In genomic region chr11:62566247-62566646, GRCh38 we compare ENCODE assay signal across 16 cellular contexts. TPM values are rescaled to one million over a fixed set of nuclear protein-coding genes. Genes with fewer than 3 reads are reported as not detected.
DNase-seq lines count a peak whose midpoint lies in the region; ATAC-seq and TF ChIP-seq lines count a peak whose summit lies in the region.
"Had no signal": no experiment of that assay in that cellular context is flagged by ENCODE, and none has a peak within 500 bp of the region (broad histone marks: within the 10 kb centered on the region; RNA-seq: fewer than 3 reads in every experiment).

No MANE protein-coding gene starts in this region.

- peaks cover 74% of the 10 kb centered on the region for H4K20me1 ChIP-seq in Loucy (ENCODE audit: insufficient read depth, low read length, poor library complexity, severe bottlenecking)

- H4K12ac ChIP-seq in trophoblast cell (ENCODE audit: low read depth, low read length) = no peak overlapping the region

- H2BK5ac ChIP-seq in trophoblast cell (ENCODE audit: low read depth, low read length, poor library complexity) = no peak overlapping the region

- no peaks in the 10 kb centered on the region for H3K9me2 ChIP-seq in Loucy (replicated peaks; ENCODE audit: low read depth, low read length)

- intact Hi-C loops in vagina (cut with DNase I) = no loop called here

- no peak for ATAC-seq in activated CD8-positive, alpha-beta memory T cell treated with anti-CD3 and anti-CD28 coated beads, Interleukin-2, amount 10 ng/mL, durations not matched to agents 7 days and 5 days
- no peak for ATAC-seq in HG03135 (IDR thresholded peaks at IDR 0.05; ENCODE audit: unreplicated experiment)
- ATAC-seq: psoas muscle had no signal

- H3K27ac ChIP-seq in trophoblast cell (ENCODE audit: low read depth, low read length) (no peak overlapping the region), vagina (no peak overlapping the region)
- H3K27ac ChIP-seq: suprapubic skin had no signal

- no peak overlapping the region for H3K18ac ChIP-seq in trophoblast cell (ENCODE audit: low read length)

- H3K79me1 ChIP-seq in trophoblast cell (ENCODE audit: low read length) = no peaks in the 10 kb centered on the region

- no peak overlapping the region for H3K14ac ChIP-seq in trophoblast cell (ENCODE audit: low read length)

- peaks cover 42% of the 10 kb centered on the region for H3K4me1 ChIP-seq in Loucy (ENCODE audit: insufficient read depth, low read length, poor library complexity, severe bottlenecking)
- H3K4me1 ChIP-seq in trophoblast cell (ENCODE audit: control insufficient read depth in 1 of 2, insufficient read depth in 2 of 2, low read length in 2 of 2) = no peaks in the 10 kb centered on the region
- peaks cover 21% of the 10 kb centered on the region for H3K4me1 ChIP-seq in vagina

- H2BK12ac ChIP-seq in trophoblast cell (ENCODE audit: low read length) = no peak overlapping the region

- no peak overlapping the region for H3K23ac ChIP-seq in trophoblast cell (ENCODE audit: low read length)

- peaks cover 54% of the 10 kb centered on the region for H3K36me3 Mint-ChIP-seq in activated CD8-positive, alpha-beta memory T cell treated with anti-CD3 and anti-CD28 coated beads, Interleukin-2, amount 10 ng/mL, durations not matched to agents 7 days and 5 days
- peaks cover 5% of the 10 kb centered on the region for H3K36me3 Mint-ChIP-seq in activated naive CD8-positive, alpha-beta T cell
- peaks cover 82% of the 10 kb centered on the region for H3K36me3 Mint-ChIP-seq in nephron progenitor cell (ENCODE audit: low read depth)

- no peak overlapping the region for H3K4ac ChIP-seq in trophoblast cell (ENCODE audit: low read depth, low read length)

- no peak for TF ChIP-seq POLR2A in vagina (IDR thresholded peaks at IDR 0.05)

- no peak overlapping the region for H3K4me3 Mint-ChIP-seq in activated CD8-positive, alpha-beta memory T cell treated with anti-CD3 and anti-CD28 coated beads, Interleukin-2, amount 10 ng/mL, durations not matched to agents 7 days and 5 days
- peak overlapping the region; percentile 41 for H3K4me3 Mint-ChIP-seq in activated naive CD8-positive, alpha-beta T cell
- H3K4me3 Mint-ChIP-seq in nephron progenitor cell = no peak overlapping the region

- H4K8ac ChIP-seq in trophoblast cell (ENCODE audit: low read depth, low read length) = no peak overlapping the region

- H3K79me2 ChIP-seq in Loucy (ENCODE audit: insufficient read depth, low read length) (peaks cover 75% of the 10 kb centered on the region), trophoblast cell (ENCODE audit: control insufficient read depth, insufficient read depth, low read length, poor library complexity) (no peaks in the 10 kb centered on the region)

- no peak for DNase-seq in activated CD8-positive, alpha-beta memory T cell treated with anti-CD3 and anti-CD28 coated beads, Interleukin-2, amount 10 ng/mL, durations not matched to agents 7 days and 5 days
- no peak for DNase-seq in activated CD8-positive, alpha-beta memory T cell treated with anti-CD3 and anti-CD28 coated beads, Interleukin-2, amount 50 U/mL, for 4 hours
- DNase-seq in nephron progenitor cell (no peak), trophoblast cell (no peak), vagina (ENCODE audit: extremely low spot score in 2 of 2) (no peak)
- DNase-seq: ACHN; COR-L47; KBM-7; kidney; NCI-H1417; stimulated activated CD4-positive, alpha-beta T cell treated with anti-CD3 and anti-CD28 coated beads, Interleukin-15, amount 100 ng/mL, for 24 hours had no signal

- H3K9me3 ChIP-seq in Loucy (ENCODE audit: insufficient read depth, low read depth, low read length) = no peaks in the 10 kb centered on the region
- no peaks in the 10 kb centered on the region for H3K9me3 ChIP-seq in trophoblast cell (ENCODE audit: insufficient read depth, low read depth, low read length)
- no peaks in the 10 kb centered on the region for H3K9me3 ChIP-seq in vagina
- H3K9me3 ChIP-seq: psoas muscle, suprapubic skin had no signal

- H3F3A ChIP-seq in Loucy (ENCODE audit: low read depth) = no peaks in the 10 kb centered on the region; the same call in 1 of the 2 replicates

- H3K36me3 ChIP-seq in Loucy (ENCODE audit: insufficient read depth, low read length) (peaks cover 80% of the 10 kb centered on the region; the same call in 1 of the 2 replicates), trophoblast cell (ENCODE audit: control insufficient read depth in 1 of 2, insufficient read depth in 2 of 2, low read length in 2 of 2) (peaks cover 50 to 76% of the 10 kb centered on the region in 2 experiments), vagina (peaks cover 0 to 90% of the 10 kb centered on the region in 2 donors)

- H3K27me3 ChIP-seq in Loucy (ENCODE audit: insufficient read depth, low read length, poor library complexity, severe bottlenecking) = no peaks in the 10 kb centered on the region
- H3K27me3 ChIP-seq in trophoblast cell (ENCODE audit: insufficient read depth, low read length) = no peaks in the 10 kb centered on the region
- H3K27me3 ChIP-seq in vagina = no peaks in the 10 kb centered on the region
- H3K27me3 ChIP-seq: suprapubic skin had no signal

- H3K27ac Mint-ChIP-seq in activated CD8-positive, alpha-beta memory T cell treated with anti-CD3 and anti-CD28 coated beads, Interleukin-2, amount 10 ng/mL, durations not matched to agents 7 days and 5 days = peak overlapping the region; percentile 61
- H3K27ac Mint-ChIP-seq in activated naive CD8-positive, alpha-beta T cell = peak overlapping the region; percentile 70
- H3K27ac Mint-ChIP-seq in nephron progenitor cell = peak overlapping the region; percentile 88

- peak overlapping the region; percentile 58 for H3K4me2 ChIP-seq in Loucy (ENCODE audit: low read depth, low read length, poor library complexity, severe bottlenecking)
- H3K4me2 ChIP-seq in trophoblast cell (ENCODE audit: low read length) = no peak overlapping the region

- H3K9me3 Mint-ChIP-seq in activated CD8-positive, alpha-beta memory T cell treated with anti-CD3 and anti-CD28 coated beads, Interleukin-2, amount 10 ng/mL, durations not matched to agents 7 days and 5 days (ENCODE audit: low read depth) = no peaks in the 10 kb centered on the region
- H3K9me3 Mint-ChIP-seq in activated naive CD8-positive, alpha-beta T cell (ENCODE audit: low read depth) = no peaks in the 10 kb centered on the region
- no peaks in the 10 kb centered on the region for H3K9me3 Mint-ChIP-seq in nephron progenitor cell

- H2BK120ac ChIP-seq in trophoblast cell (ENCODE audit: insufficient read depth, low read length, poor library complexity) = no peak overlapping the region

- H4K91ac ChIP-seq in trophoblast cell (ENCODE audit: low read depth, low read length) = no peak overlapping the region

- CTCF ChIA-PET in activated CD8-positive, alpha-beta memory T cell treated with anti-CD3 and anti-CD28 coated beads, Interleukin-2, amount 10 ng/mL, durations not matched to agents 7 days and 5 days (lab: Charles Lee) = interaction anchor here (0.6 to 7.3 kb wide), 9 partner anchors 9 to 173 kb away, joined by 3 to 47 read pairs (median 5); partner anchors contain the start of gene TUT1

- no peak overlapping the region for H2AK5ac ChIP-seq in trophoblast cell (ENCODE audit: low read length)

- TF ChIP-seq CTCF in Loucy (conservative IDR thresholded peaks at IDR 0.05; ENCODE audit: low read length) (no peak), nephron progenitor cell (IDR thresholded peaks at IDR 0.05) (no peak), vagina (IDR thresholded peaks at IDR 0.05) (no peak)

- H3K4me1 Mint-ChIP-seq in activated CD8-positive, alpha-beta memory T cell treated with anti-CD3 and anti-CD28 coated beads, Interleukin-2, amount 10 ng/mL, durations not matched to agents 7 days and 5 days = peaks cover 64% of the 10 kb centered on the region
- H3K4me1 Mint-ChIP-seq in activated naive CD8-positive, alpha-beta T cell (ENCODE audit: low read depth) = peaks cover 39% of the 10 kb centered on the region
- H3K4me1 Mint-ChIP-seq in nephron progenitor cell = peaks cover 42% of the 10 kb centered on the region

- H3K9ac ChIP-seq in Loucy (ENCODE audit: low read depth, low read length, poor library complexity, severe bottlenecking) (peak overlapping the region; percentile 33), trophoblast cell (ENCODE audit: low read length) (no peak overlapping the region)

- H2AFZ ChIP-seq in Loucy (ENCODE audit: low read length) (no peak overlapping the region), trophoblast cell (ENCODE audit: insufficient read depth, low read length, poor library complexity) (no peak overlapping the region)

- WGBS in trophoblast cell (ENCODE audit: extremely low coverage, insufficient coverage, insufficient read length) = no CpG with 5 or more reads among the region's 8 CpGs

- H3K4me3 ChIP-seq in Loucy (ENCODE audit: low read length, poor library complexity, severe bottlenecking) (peak overlapping the region; percentile 33), trophoblast cell (ENCODE audit: low read depth, low read length) (no peak overlapping the region), vagina (no peak overlapping the region)
- H3K4me3 ChIP-seq: psoas muscle, suprapubic skin had no signal

- no peaks in the 10 kb centered on the region for H3K27me3 Mint-ChIP-seq in activated CD8-positive, alpha-beta memory T cell treated with anti-CD3 and anti-CD28 coated beads, Interleukin-2, amount 10 ng/mL, durations not matched to agents 7 days and 5 days
- no peaks in the 10 kb centered on the region for H3K27me3 Mint-ChIP-seq in activated naive CD8-positive, alpha-beta T cell
- H3K27me3 Mint-ChIP-seq in nephron progenitor cell (ENCODE audit: low read depth, poor library complexity) = no peaks in the 10 kb centered on the region

RNA-seq across cellular contexts. Expression of gene EEF1G, which starts 7.4 kb away (rescaled TPM):
- 1,000 to 10,000 TPM in 1 of 2 experiments, 100 to 1,000 TPM in 1; 878 to 1,201 TPM for total RNA-seq in activated CD8-positive, alpha-beta memory T cell treated with anti-CD3 and anti-CD28 coated beads, Interleukin-2, amount 10 ng/mL, durations not matched to agents 7 days and 5 days
- 1,102 and 1,140 TPM in 2 replicates for polyA plus RNA-seq in trophoblast cell (2013)
- 1,183 TPM for total RNA-seq in vagina

RNA-seq across cellular contexts. Expression of gene AHNAK, which starts 19.6 kb away (rescaled TPM):
- total RNA-seq in activated CD8-positive, alpha-beta memory T cell treated with anti-CD3 and anti-CD28 coated beads, Interleukin-2, amount 10 ng/mL, durations not matched to agents 7 days and 5 days = 100 to 1,000 TPM; 180 to 390 TPM
- polyA plus RNA-seq in trophoblast cell (2013) = 191 and 221 TPM in 2 replicates
- total RNA-seq in vagina = 828 TPM

RNA-seq across cellular contexts. Expression of gene TUT1, which starts 25.1 kb away (rescaled TPM):
- 10 to 100 TPM; 24.7 to 29.6 TPM for total RNA-seq in activated CD8-positive, alpha-beta memory T cell treated with anti-CD3 and anti-CD28 coated beads, Interleukin-2, amount 10 ng/mL, durations not matched to agents 7 days and 5 days
- polyA plus RNA-seq in trophoblast cell (2013) = 11.3 and 11.8 TPM in 2 replicates
- 12.0 TPM for total RNA-seq in vagina

RNA-seq across cellular contexts. Expression of gene MTA2, which starts 35.4 kb away (rescaled TPM):
- 100 to 1,000 TPM; 245 to 264 TPM for total RNA-seq in activated CD8-positive, alpha-beta memory T cell treated with anti-CD3 and anti-CD28 coated beads, Interleukin-2, amount 10 ng/mL, durations not matched to agents 7 days and 5 days
- 70.5 and 71.0 TPM in 2 replicates for polyA plus RNA-seq in trophoblast cell (2013)
- total RNA-seq in vagina = 96.3 TPM

RNA-seq across cellular contexts. Expression of gene EML3, which starts 46.3 kb away (rescaled TPM):
- 100 to 1,000 TPM; 132 to 133 TPM for total RNA-seq in activated CD8-positive, alpha-beta memory T cell treated with anti-CD3 and anti-CD28 coated beads, Interleukin-2, amount 10 ng/mL, durations not matched to agents 7 days and 5 days
- 33.4 and 36.1 TPM in 2 replicates for polyA plus RNA-seq in trophoblast cell (2013)
- 69.0 TPM for total RNA-seq in vagina
